ENCODE assay signal across 8 cellular contexts in the genomic region with DNA sequence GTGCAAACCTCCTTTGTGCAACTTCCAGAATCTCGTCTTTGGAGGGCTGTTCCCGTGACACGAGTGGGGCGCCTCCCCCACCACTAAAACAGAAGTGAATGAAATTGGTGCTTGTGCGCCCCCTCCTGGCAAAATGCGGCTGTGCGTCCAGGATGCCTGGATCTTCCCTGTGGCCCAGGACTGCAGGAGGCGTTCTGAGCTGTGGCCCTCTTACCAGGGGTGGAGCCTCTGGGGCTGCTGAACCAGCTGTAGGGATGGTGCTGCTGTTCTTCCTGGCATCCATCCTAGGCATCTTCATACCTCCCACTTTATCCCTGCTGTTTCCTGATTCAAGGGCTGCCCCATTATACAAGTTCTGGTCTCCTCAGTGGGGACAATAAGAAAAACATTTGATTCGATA. TPM values are rescaled to one million over a fixed set of nuclear protein-coding genes. Genes with fewer than 3 reads are reported as not detected.
DNase-seq lines count a peak whose midpoint lies in the region; ATAC-seq and FAIRE-seq lines count a peak whose summit lies in the region.

No MANE protein-coding gene starts in this region.

- CTCF ChIA-PET in T-cell (lab: Charles Lee), result interaction anchor here (0.6 to 1.5 kb wide), 6 partner anchors 11 to 194 kb away, joined by 3 to 5 read pairs (median 3); no protein-coding TSS in a partner anchor

- ATAC-seq in T-cell (replicated peaks in 1 of 4) (peak; percentile 78 to 96 (median 84)), HG03045 (IDR thresholded peaks at IDR 0.05; ENCODE audit: unreplicated experiment) (no peak)

- peak overlapping the region; percentile 59 for H3K4me3 ChIP-seq in adipocyte (ENCODE audit: low read length)

- peaks cover 13% of the 10 kb centered on the region for H3K36me3 Mint-ChIP-seq in T-cell

- intact Hi-C loops in cardiac septum (cut with DNase I), result loop anchor here (5.0 kb wide), 2 partner anchors 95 to 110 kb away; a partner anchor contains a TSS

- H3K4me1 Mint-ChIP-seq in T-cell, result peaks cover 5% of the 10 kb centered on the region in 3 donors

- H3K4me1 ChIP-seq in adipocyte (ENCODE audit: control insufficient read depth, insufficient read depth, low read length), result peaks cover 90% of the 10 kb centered on the region

- H3K36me3 ChIP-seq in adipocyte (ENCODE audit: control insufficient read depth, insufficient read depth, low read length, severe bottlenecking), result no peaks in the 10 kb centered on the region

- no peaks in the 10 kb centered on the region for H3K27me3 Mint-ChIP-seq in T-cell

- H3K9me3 Mint-ChIP-seq in T-cell, result no peaks in the 10 kb centered on the region

- POLR2A ChIA-PET in T-cell (lab: Charles Lee), result no interaction called here

- no peak overlapping the region for H3K4me3 Mint-ChIP-seq in T-cell

- H3K27me3 ChIP-seq in adipocyte (replicated peaks; ENCODE audit: control insufficient read depth, insufficient read depth, low read length), result no peaks in the 10 kb centered on the region

- H3K9ac ChIP-seq in adipocyte (ENCODE audit: low read length), result peak overlapping the region; percentile 90

- peak; percentile 80 for DNase-seq in DMS53 treated with DMSO at 0.1 percent for 48 hours (lab: John Stamatoyannopoulos, UW; ENCODE audit: unreplicated experiment)
- DNase-seq in M059J (ENCODE audit: low read depth), result peak; percentile 91
- DNase-seq in T-cell, result peak; percentile 53 to 84 (median 78)
- DNase-seq in adipocyte (ENCODE audit: low read depth), result peak; percentile 95
- DNase-seq in cardiac septum (ENCODE audit: low spot score), result peak; percentile 92
- DNase-seq in putamen (ENCODE audit: low spot score), result peak; percentile 63
- DNase-seq in urothelium cell line (ENCODE audit: low spot score), result peak; percentile 95

- peak; percentile 44 for FAIRE-seq in urothelium cell line (lab: Jason Lieb, UNC)

- H3K9me3 ChIP-seq in adipocyte (ENCODE audit: control insufficient read depth, low read length), result no peaks in the 10 kb centered on the region

- no peak overlapping the region for H3K27ac Mint-ChIP-seq in T-cell

RNA-seq across cellular contexts. Expression of a gene that starts 18.5 kb away (rescaled TPM):
- total RNA-seq in M059J (2014; rRNA removed; shearing (Covaris generic)), result 19.3 and 27.8 TPM in 2 replicates
- total RNA-seq in T-cell (10 to 100 TPM; 13.2 to 35.1 (median 28.8) TPM), cardiac septum (12.1 TPM)

RNA-seq across cellular contexts. Expression of a gene that starts 35.2 kb away (rescaled TPM):
- 0.54 TPM in 1 of 2 replicates, not detected in the other for total RNA-seq in M059J (2014; rRNA removed; shearing (Covaris generic))
- total RNA-seq in T-cell (1 to 10 TPM; 1.2 to 2.2 (median 1.4) TPM), cardiac septum (0.83 TPM)

RNA-seq across cellular contexts. Expression of a gene that starts 44.4 kb away (rescaled TPM):
- 31.3 and 33.0 TPM in 2 replicates for total RNA-seq in M059J (2014; rRNA removed; shearing (Covaris generic))
- 10 to 100 TPM; 43.2 to 79.0 (median 74.9) TPM for total RNA-seq in T-cell
- 33.4 TPM for total RNA-seq in cardiac septum

RNA-seq across cellular contexts. Expression of a gene that starts 49.4 kb away (rescaled TPM):
- total RNA-seq in M059J (2014; rRNA removed; shearing (Covaris generic)), result 39.1 and 42.6 TPM in 2 replicates
- total RNA-seq in T-cell (10 to 100 TPM; 31.4 to 68.9 (median 61.2) TPM), cardiac septum (43.1 TPM)

RNA-seq across cellular contexts. Expression of a gene that starts 58.8 kb away (rescaled TPM):
- total RNA-seq in M059J (2014; rRNA removed; shearing (Covaris generic)), result 21.5 and 29.6 TPM in 2 replicates
- total RNA-seq in T-cell (10 to 100 TPM; 11.1 to 18.0 (median 14.9) TPM), cardiac septum (40.3 TPM)
